Comparison of ENCODE assay signal across 29 cellular contexts in the genomic region with DNA sequence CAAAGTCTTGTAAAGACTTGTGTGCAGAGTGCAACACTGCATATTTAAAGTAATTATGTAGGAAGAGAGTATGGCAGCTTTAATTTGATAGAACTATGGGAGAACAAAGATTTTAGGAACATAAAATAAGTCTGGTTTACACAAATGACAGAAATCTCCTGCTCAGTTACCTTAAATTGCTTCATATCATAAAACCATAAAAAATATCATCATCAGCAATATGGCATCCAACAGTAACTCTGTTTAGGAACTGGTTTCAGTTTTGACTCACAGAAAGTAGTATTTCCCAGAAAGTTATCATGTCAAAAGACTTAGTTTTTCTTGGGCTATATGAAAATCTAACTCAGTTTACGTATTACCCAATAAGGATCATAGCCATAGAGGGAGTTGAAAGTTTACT.
"Had no signal": no experiment of that assay in that cellular context is flagged by ENCODE, and none has a peak within 500 bp of the region (broad histone marks: within the 10 kb centered on the region; RNA-seq: fewer than 3 reads in every experiment).

No MANE protein-coding gene starts in this region.

- ATAC-seq: left cardiac atrium; naive thymus-derived CD8-positive, alpha-beta T cell; sciatic nerve; stimulated activated naive B cell treated with anti-CD40 and anti-IgM and Interleukin-4, amounts not matched to agents 10 μg/mL and 1 μg/mL and 100 μg/mL, for 72 hours; stimulated activated naive CD8-positive, alpha-beta T cell treated with anti-CD3 and anti-CD28 coated beads, Interleukin-15, Interleukin-2, amounts not matched to agents 100 U/mL and 50 U/mL, for 24 hours had no signal

- H3K9me3 ChIP-seq: lower lobe of right lung, ovary, right atrium auricular region, stomach, testis, thyroid gland, transverse colon, upper lobe of right lung had no signal

- H3K27me3 Mint-ChIP-seq: naive thymus-derived CD8-positive, alpha-beta T cell; progenitor cell of endocrine pancreas; stimulated activated naive B cell treated with anti-CD40 and anti-IgM and Interleukin-4, amounts not matched to agents 10 μg/mL and 1 μg/mL and 100 μg/mL, for 72 hours had no signal

- DNase-seq: hippocampal formation; kidney glomerular epithelial cell; left cardiac atrium; left lung; lower lobe of right lung; mammary epithelial cell; mesendoderm; midbrain; naive thymus-derived CD8-positive, alpha-beta T cell; ovary; stimulated activated CD4-positive, alpha-beta T cell treated with anti-CD3 and anti-CD28 coated beads, Interleukin-12 subunit alpha, Interleukin-12 subunit beta, amount 100 ng/mL, for 4 hours; stimulated activated CD4-positive, alpha-beta T cell treated with anti-CD3 and anti-CD28 coated beads, Interleukin-15, amount 100 ng/mL, for 24 hours; stimulated activated CD4-positive, alpha-beta T cell treated with anti-CD3 and anti-CD28 coated beads, Interleukin-2, amount 100 ng/mL, for 24 hours; stimulated activated CD4-positive, alpha-beta T cell treated with anti-CD3 and anti-CD28 coated beads, Interleukin-4, amount 100 ng/mL, for 1 hour; stimulated activated naive B cell treated with anti-CD40 and anti-IgM and Interleukin-4, amounts not matched to agents 10 μg/mL and 1 μg/mL and 100 μg/mL, for 72 hours; stimulated activated naive CD8-positive, alpha-beta T cell treated with anti-CD3 and anti-CD28 coated beads, Interleukin-15, Interleukin-2, amounts not matched to agents 100 U/mL and 50 U/mL, for 24 hours; stomach; testis; thyroid gland; transverse colon; upper lobe of right lung had no signal

- H3K27me3 ChIP-seq: left lung, ovary, right atrium auricular region, stomach, testis, thyroid gland, transverse colon, upper lobe of right lung had no signal

- H3K27ac ChIP-seq: left lung, lower lobe of right lung, ovary, right atrium auricular region, skin epidermis, stomach, testis, thyroid gland, transverse colon, upper lobe of right lung had no signal

- H3K9me3 Mint-ChIP-seq: nephron, neural crest cell had no signal

- H3K4me1 ChIP-seq: left lung, lower lobe of right lung, right atrium auricular region, stomach, testis, thyroid gland, upper lobe of right lung had no signal

- H3K4me3 Mint-ChIP-seq: naive thymus-derived CD8-positive, alpha-beta T cell; nephron; neural crest cell; stimulated activated naive B cell treated with anti-CD40 and anti-IgM and Interleukin-4, amounts not matched to agents 10 μg/mL and 1 μg/mL and 100 μg/mL, for 72 hours had no signal

- FAIRE-seq: keratinocyte, urothelium cell line had no signal

- H3K36me3 ChIP-seq: left lung, lower lobe of right lung, ovary, right atrium auricular region, stomach, thyroid gland, transverse colon, upper lobe of right lung had no signal

- H3K4me1 Mint-ChIP-seq: naive thymus-derived CD8-positive, alpha-beta T cell; nephron had no signal

- H3K27ac Mint-ChIP-seq: naive thymus-derived CD8-positive, alpha-beta T cell; nephron; progenitor cell of endocrine pancreas had no signal

- H3K4me3 ChIP-seq: left lung, lower lobe of right lung, ovary, right atrium auricular region, skin epidermis, stomach, testis, thyroid gland, transverse colon, upper lobe of right lung had no signal
